10 cellular contexts compared by ENCODE assay signal in the genomic region with DNA sequence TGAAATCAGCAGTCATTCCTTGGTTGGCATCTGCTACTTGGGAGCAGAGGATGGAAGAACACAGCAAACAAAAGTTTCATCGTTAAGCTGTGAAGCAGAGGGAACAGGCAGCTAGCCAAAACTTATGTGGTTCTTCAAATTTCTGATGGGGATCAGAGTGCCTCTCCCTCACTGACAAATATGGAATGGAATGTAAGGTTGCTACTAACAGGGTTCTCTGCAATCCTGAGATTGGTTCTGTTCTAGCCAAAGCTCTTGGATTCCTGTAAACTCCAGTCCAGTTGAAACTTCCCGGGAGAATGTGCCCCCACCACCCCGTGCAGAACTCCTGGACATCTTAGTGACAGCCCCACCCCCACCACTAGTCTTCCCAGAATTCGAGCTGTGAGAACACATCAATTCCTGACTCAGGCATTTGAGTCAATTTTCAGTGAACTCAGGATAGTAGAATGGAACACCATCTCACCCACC. TPM values are rescaled to one million over a fixed set of nuclear protein-coding genes. Genes with fewer than 3 reads are reported as not detected.
A peak's percentile ranks its signal among the peaks of the same experiment; 100 is the strongest.
DNase-seq lines count a peak whose midpoint lies in the region; ATAC-seq and TF ChIP-seq lines count a peak whose summit lies in the region.
"Had no signal": no experiment of that assay in that cellular context is flagged by ENCODE, and none has a peak within 500 bp of the region (broad histone marks: within the 10 kb centered on the region; RNA-seq: fewer than 3 reads in every experiment).

No MANE protein-coding gene starts in this region.

- peak overlapping the region; percentile 92 for H2BK20ac ChIP-seq in IMR-90 (ENCODE audit: low read depth, low read length)

- H3K56ac ChIP-seq in IMR-90 (ENCODE audit: extremely low read depth, insufficient read depth, low read length) = no peak overlapping the region

- peak overlapping the region; percentile 63 for H2BK15ac ChIP-seq in IMR-90 (ENCODE audit: low read depth, low read length)
- H2BK15ac ChIP-seq in mesenchymal stem cell (ENCODE audit: low read depth, poor library complexity, severe bottlenecking) = no peak overlapping the region

- peak overlapping the region; percentile 2 for H3K4me2 ChIP-seq in IMR-90 (ENCODE audit: low read depth, low read length)
- no peak overlapping the region for H3K4me2 ChIP-seq in mesenchymal stem cell (ENCODE audit: low read length, poor library complexity, severe bottlenecking)

- DNase-seq in IMR-90 = peak; percentile 97
- DNase-seq in dermis blood vessel endothelial cell = peak; percentile 41
- DNase-seq in mesenchymal stem cell = peak; percentile 86
- DNase-seq in type B pancreatic cell (ENCODE audit: extremely low spot score, unreplicated experiment) = no peak
- DNase-seq in SHP77 treated with DMSO at 0.1 percent for 48 hours (lab: John Stamatoyannopoulos, UW) = no peak
- no peak for DNase-seq in midbrain (lab: John Stamatoyannopoulos, UW)
- DNase-seq in NOMO-1 treated with DMSO at 0.1 percent for 48 hours (lab: John Stamatoyannopoulos, UW; ENCODE audit: unreplicated experiment) = no peak

- H2AFZ ChIP-seq in IMR-90 (replicated peaks; ENCODE audit: low read length, poor library complexity) = peak overlapping the region; percentile 80
- no peak overlapping the region for H2AFZ ChIP-seq in mesenchymal stem cell (ENCODE audit: low read depth, low read length)

- no peaks in the 10 kb centered on the region for H3K79me1 ChIP-seq in IMR-90 (ENCODE audit: low read depth in 1 of 2, low read length in 2 of 2)
- H3K79me1 ChIP-seq in mesenchymal stem cell (replicated peaks; ENCODE audit: low read length, poor library complexity, severe bottlenecking) = no peaks in the 10 kb centered on the region

- H3K4me1 ChIP-seq in IMR-90 (ENCODE audit: control insufficient read depth, insufficient read depth, low read length) (peaks cover 4% of the 10 kb centered on the region), mesenchymal stem cell (ENCODE audit: control insufficient read depth, insufficient read depth, low read depth, low read length) (peaks cover 3% of the 10 kb centered on the region)

- peak overlapping the region; percentile 54 for H3K4ac ChIP-seq in IMR-90 (ENCODE audit: low read depth, low read length)
- no peak overlapping the region for H3K4ac ChIP-seq in mesenchymal stem cell (ENCODE audit: low read depth in 1 of 2, low read length in 2 of 2)

- WGBS in IMR-90 (ENCODE audit: extremely low coverage in 2 of 2, insufficient read length in 1 of 2), 2 experiments = 0% methylated on average over 2 of the region's 4 CpGs; no CpG with 5 or more reads in 1 of the 2 experiments
- 6% methylated on average over 4 of the region's 4 CpGs for WGBS in mesenchymal stem cell

- H3K27me3 ChIP-seq in IMR-90 (ENCODE audit: control insufficient read depth, insufficient read depth, low read length) (no peaks in the 10 kb centered on the region), mesenchymal stem cell (ENCODE audit: control insufficient read depth in 1 of 2, insufficient read depth in 1 of 2, low read length in 2 of 2) (no peaks in the 10 kb centered on the region)

- H2BK5ac ChIP-seq in IMR-90 (ENCODE audit: low read depth, low read length, poor library complexity, severe bottlenecking) (peak overlapping the region; percentile 96), mesenchymal stem cell (ENCODE audit: low read depth, low read length, poor library complexity, severe bottlenecking) (no peak overlapping the region)

- H2BK120ac ChIP-seq in IMR-90 (ENCODE audit: low read depth, low read length) (peak overlapping the region; percentile 78), mesenchymal stem cell (ENCODE audit: low read depth, low read length) (no peak overlapping the region)

- H4K91ac ChIP-seq in IMR-90 (ENCODE audit: insufficient read depth, low read depth, low read length) (peak overlapping the region; percentile 34), mesenchymal stem cell (ENCODE audit: low read length) (no peak overlapping the region)

- no peaks in the 10 kb centered on the region for H3K36me3 ChIP-seq in IMR-90 (ENCODE audit: control insufficient read depth, insufficient read depth, low read length)
- H3K36me3 ChIP-seq in mesenchymal stem cell (ENCODE audit: control insufficient read depth in 1 of 2, insufficient read depth in 2 of 2, low read depth in 1 of 2, low read length in 2 of 2) = no peaks in the 10 kb centered on the region

- H3K9ac ChIP-seq in IMR-90 (ENCODE audit: low read depth, low read length) (no peak overlapping the region), mesenchymal stem cell (ENCODE audit: low read length) (peak overlapping the region; percentile 86)

- TF ChIP-seq RAD21 in IMR-90 (IDR thresholded peaks at IDR 0.05; ENCODE audit: low read length) = no peak; the same call in 1 of the 2 replicates

- TF ChIP-seq POLR2A in IMR-90 (IDR thresholded peaks at IDR 0.05; ENCODE audit: low read depth, low read length) = no peak

- H3K23ac ChIP-seq in IMR-90 (ENCODE audit: low read depth, low read length) = no peak overlapping the region
- H3K23ac ChIP-seq in mesenchymal stem cell (ENCODE audit: low read length in 2 of 2) = no peak overlapping the region

- intact Hi-C loops in IMR-90 (cut with micrococcal nuclease) = loop anchor here (2.0 kb wide), 1 partner anchor 58 kb away; no protein-coding TSS in a partner anchor

- BruUV-seq in IMR-90 (replicated peaks; lab: Mats Ljungman, UMichigan) = no TSS peak

- H3K14ac ChIP-seq in IMR-90 (replicated peaks; ENCODE audit: low read depth, low read length) (peak overlapping the region; percentile 10), mesenchymal stem cell (ENCODE audit: low read length in 2 of 2) (no peak overlapping the region)

- peak; percentile 95 for ATAC-seq in IMR-90 (ENCODE audit: low read depth)
- no peak for ATAC-seq in GM19324 (IDR thresholded peaks at IDR 0.05; ENCODE audit: low FRiP score, unreplicated experiment)
- ATAC-seq: activated T-helper 17 cell treated with anti-CD3 and anti-CD28 coated beads, Interleukin-2, amount 50 U/mL, for 72 hours had no signal

- H2AK5ac ChIP-seq in IMR-90 (ENCODE audit: low read depth, low read length) (peak overlapping the region; percentile 12; the same call in 1 of the 2 replicates), mesenchymal stem cell (ENCODE audit: low read length, severe bottlenecking) (no peak overlapping the region)

- peak overlapping the region; percentile 75 for H2AK9ac ChIP-seq in IMR-90 (replicated peaks; ENCODE audit: low read depth, low read length, poor library complexity)

- POLR2A ChIA-PET in IMR-90 (lab: Charles Lee; ENCODE audit: unreplicated experiment) = no interaction called here

- TF ChIP-seq CTCF in IMR-90 (conservative IDR thresholded peaks at IDR 0.05; ENCODE audit: low read depth, low read length) (no peak), type B pancreatic cell (conservative IDR thresholded peaks at IDR 0.05) (no peak)

- dilution Hi-C loops in IMR-90 (cut with HindIII; ENCODE audit: low sequenced_read_pairs, unreplicated experiment) = no loop called here

- in situ Hi-C loops in IMR-90 (cut with MboI; ENCODE audit: low sequenced_read_pairs) = loop anchor here (5.0 kb wide), 1 partner anchor 86 kb away; no protein-coding TSS in a partner anchor

- H3K36me3 Mint-ChIP-seq in type B pancreatic cell = no peaks in the 10 kb centered on the region

- H3K4me3 Mint-ChIP-seq in type B pancreatic cell = peak overlapping the region; percentile 10
- H3K4me3 Mint-ChIP-seq: activated T-helper 17 cell treated with anti-CD3 and anti-CD28 coated beads, Interleukin-2, amount 50 U/mL, for 72 hours; stimulated activated naive CD8-positive, alpha-beta T cell treated with anti-CD3 and anti-CD28 coated beads, Interleukin-15, Interleukin-2, amounts not matched to agents 100 ng/mL and 50 ng/mL, for 24 hours had no signal

- CTCF ChIA-PET in IMR-90 (lab: Yijun Ruan, JAX) = interaction anchor here (0.9 to 1.0 kb wide), 2 partner anchors 9 to 165 kb away, joined by 4 to 5 read pairs; no protein-coding TSS in a partner anchor

- no peaks in the 10 kb centered on the region for H3K27me3 Mint-ChIP-seq in type B pancreatic cell
- H3K27me3 Mint-ChIP-seq: activated T-helper 17 cell treated with anti-CD3 and anti-CD28 coated beads, Interleukin-2, amount 50 U/mL, for 72 hours; stimulated activated naive CD8-positive, alpha-beta T cell treated with anti-CD3 and anti-CD28 coated beads, Interleukin-15, Interleukin-2, amounts not matched to agents 100 ng/mL and 50 ng/mL, for 24 hours had no signal

- no peaks in the 10 kb centered on the region; the same call in 1 of the 2 replicates for H4K20me1 ChIP-seq in IMR-90 (ENCODE audit: insufficient read depth, low read length)

- H3K27ac ChIP-seq in IMR-90 (ENCODE audit: insufficient read depth, low read length) (peak overlapping the region; percentile 59), mesenchymal stem cell (ENCODE audit: low read length, poor library complexity, severe bottlenecking) (peak overlapping the region; percentile 80)

- H4K5ac ChIP-seq in IMR-90 (ENCODE audit: low read depth, low read length) = peak overlapping the region; percentile 39

- H3K4me3 ChIP-seq in IMR-90 (ENCODE audit: insufficient read depth, low read depth, low read length) (no peak overlapping the region), mesenchymal stem cell (ENCODE audit: insufficient read depth in 1 of 2, low read depth in 1 of 2, low read length in 2 of 2) (no peak overlapping the region)

- H3K9me3 ChIP-seq in IMR-90 (ENCODE audit: control insufficient read depth, insufficient read depth, low read length) = no peaks in the 10 kb centered on the region
- no peaks in the 10 kb centered on the region for H3K9me3 ChIP-seq in mesenchymal stem cell (ENCODE audit: control insufficient read depth, low read length)

- H3K27ac Mint-ChIP-seq in type B pancreatic cell = no peak overlapping the region
- H3K27ac Mint-ChIP-seq: activated T-helper 17 cell treated with anti-CD3 and anti-CD28 coated beads, Interleukin-2, amount 50 U/mL, for 72 hours; stimulated activated naive CD8-positive, alpha-beta T cell treated with anti-CD3 and anti-CD28 coated beads, Interleukin-15, Interleukin-2, amounts not matched to agents 100 ng/mL and 50 ng/mL, for 24 hours had no signal

- peaks cover 3% of the 10 kb centered on the region; the same call in 1 of the 2 replicates for H3K9me1 ChIP-seq in IMR-90 (ENCODE audit: insufficient read depth, low read length)

- H4K8ac ChIP-seq in IMR-90 (ENCODE audit: low read depth in 2 of 2, low read length in 2 of 2) (peak overlapping the region; percentile 0 to 61; a peak in 2 of 4 replicates), mesenchymal stem cell (ENCODE audit: low read length) (no peak overlapping the region)

- H2BK12ac ChIP-seq in mesenchymal stem cell (ENCODE audit: low read length in 2 of 2) = no peak overlapping the region

- peaks cover 14% of the 10 kb centered on the region for H3K4me1 Mint-ChIP-seq in type B pancreatic cell (ENCODE audit: unreplicated experiment)
- H3K4me1 Mint-ChIP-seq: activated T-helper 17 cell treated with anti-CD3 and anti-CD28 coated beads, Interleukin-2, amount 50 U/mL, for 72 hours had no signal

- peaks cover 4% of the 10 kb centered on the region for H3K9me3 Mint-ChIP-seq in type B pancreatic cell

- H3K18ac ChIP-seq in IMR-90 (ENCODE audit: low read depth, low read length) = peak overlapping the region; percentile 42
- no peak overlapping the region for H3K18ac ChIP-seq in mesenchymal stem cell (ENCODE audit: low read depth in 1 of 2, low read length in 2 of 2)

RNA-seq across cellular contexts. Expression of gene PHLDB2, which starts 55.9 kb away (rescaled TPM):
- total RNA-seq in IMR-90 (2012; rRNA removed) (27.2 and 28.7 TPM in 2 replicates), dermis blood vessel endothelial cell (73.8 and 89.9 TPM in 2 replicates), type B pancreatic cell (ENCODE audit: low replicate concordance) (33.2 and 43.5 TPM in 2 replicates)
- 8.0 and 10.6 TPM in 2 replicates for polyA plus RNA-seq in IMR-90 (2012; rRNA removed)
- polyA plus RNA-seq in IMR-90 (2012; cell fraction: cytosol; rRNA removed) = 2.4 and 2.9 TPM in 2 replicates
- polyA plus RNA-seq in IMR-90 (2012; cell fraction: nucleus; rRNA removed; ENCODE audit: low replicate concordance) = 4.0 and 19.6 TPM in 2 replicates
- polyA plus RNA-seq in mesenchymal stem cell (2013, experiment 1 of 2) = 17.0 TPM
- polyA plus RNA-seq in mesenchymal stem cell (2013, experiment 2 of 2) = 17.5 TPM

Comparison
In these comparisons a context has a peak if more than half of its experiments do, and no peak if none do; other contexts are left out.
1. DNase-seq: peak in IMR-90 (single experiment), dermis blood vessel endothelial cell (single experiment) and mesenchymal stem cell (single experiment); none in type B pancreatic cell (single experiment), SHP77 treated with DMSO at 0.1 percent for 48 hours (single experiment), midbrain (single experiment) and NOMO-1 treated with DMSO at 0.1 percent for 48 hours (single experiment).